ENCODE assay signal across 18 cellular contexts in genomic region chr1:178630418-178630817, GRCh38.
DNase-seq lines count a peak whose midpoint lies in the region; ATAC-seq and TF ChIP-seq lines count a peak whose summit lies in the region.
"Had no signal": no experiment of that assay in that cellular context is flagged by ENCODE, and none has a peak within 500 bp of the region (broad histone marks: within the 10 kb centered on the region; RNA-seq: fewer than 3 reads in every experiment).

No MANE protein-coding gene starts in this region.

- H3K9me2 ChIP-seq in GM23248 (ENCODE audit: insufficient read depth) (no peaks in the 10 kb centered on the region), PC-3 (replicated peaks; ENCODE audit: low read length) (no peaks in the 10 kb centered on the region)

- H3K9ac ChIP-seq in GM23248 = no peak overlapping the region
- H3K9ac ChIP-seq in PC-3 (ENCODE audit: low read length) = no peak overlapping the region

- no peaks in the 10 kb centered on the region for H4K20me1 ChIP-seq in GM23248 (ENCODE audit: insufficient read depth)
- no peaks in the 10 kb centered on the region for H4K20me1 ChIP-seq in PC-3 (ENCODE audit: low read length)

- no peak overlapping the region for H3K4me3 ChIP-seq in GM23248
- H3K4me3 ChIP-seq in fibroblast of villous mesenchyme (ENCODE audit: low read depth, low read length) = no peak overlapping the region
- H3K4me3 ChIP-seq in stomach = no peak overlapping the region
- no peak overlapping the region for H3K4me3 ChIP-seq in PC-3 (ENCODE audit: low read length)
- H3K4me3 ChIP-seq: PC-9, SJSA1 had no signal

- no TSS peak for BruUV-seq in PC-3 (replicated peaks; lab: Mats Ljungman, UMichigan)

- no peak for TF ChIP-seq EP300 in stomach (IDR thresholded peaks at IDR 0.05)

- H3K4me2 ChIP-seq in GM23248 (ENCODE audit: unreplicated experiment) (peak overlapping the region; percentile 9), PC-3 (ENCODE audit: low read length) (no peak overlapping the region)
- H3K4me2 ChIP-seq: PC-9 had no signal

- DNase-seq in GM23248 (peak; percentile 34), amniotic epithelial cell (ENCODE audit: low read depth) (peak; percentile 57), fibroblast of villous mesenchyme (ENCODE audit: low read depth) (peak; percentile 72), HK-2 (ENCODE audit: unreplicated experiment) (no peak), KG1 (lab: John Stamatoyannopoulos, UW) (no peak), stomach (no peak), PC-3 (no peak)
- DNase-seq: ACHN; Caco-2; CD4-positive, CD25-positive, alpha-beta regulatory T cell; NCI-H1417 treated with DMSO at 0.1 percent for 48 hours; NCI-H2029; NCI-H2171; NCI-H446; NCI-H69; PC-9 had no signal

- ATAC-seq in PC-3 = no peak
- ATAC-seq: HCT116 had no signal

- CTCF ChIA-PET in PC-3 (lab: Charles Lee) = no interaction called here

- H3K79me2 ChIP-seq in GM23248 (ENCODE audit: insufficient read depth) = no peaks in the 10 kb centered on the region
- no peaks in the 10 kb centered on the region for H3K79me2 ChIP-seq in PC-3 (ENCODE audit: low read length)

- intact Hi-C loops in stomach (cut with DNase I; ENCODE audit: low total_unique reads) = no loop called here
- intact Hi-C loops in PC-3 (cut with micrococcal nuclease) = no loop called here

- no peak for TF ChIP-seq POLR2A in stomach (IDR thresholded peaks at IDR 0.05)

- H3K27ac ChIP-seq in GM23248 = 0 out of 2 replicates have a peak overlapping the region, but pooled peaks have one; percentile 0
- no peak overlapping the region for H3K27ac ChIP-seq in stomach
- no peak overlapping the region for H3K27ac ChIP-seq in PC-3 (ENCODE audit: low read length)
- H3K27ac ChIP-seq: PC-9, SJSA1 had no signal

- H3K27me3 ChIP-seq in GM23248 (replicated peaks; ENCODE audit: insufficient read depth) (no peaks in the 10 kb centered on the region), stomach (no peaks in the 10 kb centered on the region), PC-3 (ENCODE audit: low read length) (no peaks in the 10 kb centered on the region)
- H3K27me3 ChIP-seq: SJSA1 had no signal

- H3K4me1 ChIP-seq in GM23248 (ENCODE audit: insufficient read depth) = peaks cover 60% of the 10 kb centered on the region
- H3K4me1 ChIP-seq in stomach = no peaks in the 10 kb centered on the region
- peaks cover 18% of the 10 kb centered on the region for H3K4me1 ChIP-seq in PC-3 (ENCODE audit: insufficient read depth, low read length)

- no peaks in the 10 kb centered on the region for H3K36me3 ChIP-seq in GM23248 (ENCODE audit: low read depth)
- no peaks in the 10 kb centered on the region for H3K36me3 ChIP-seq in stomach
- no peaks in the 10 kb centered on the region for H3K36me3 ChIP-seq in PC-3 (ENCODE audit: low read depth, low read length)
- H3K36me3 ChIP-seq: SJSA1 had no signal

- no peaks in the 10 kb centered on the region for H3K9me3 ChIP-seq in GM23248 (ENCODE audit: low read depth)
- H3K9me3 ChIP-seq in stomach = no peaks in the 10 kb centered on the region
- no peaks in the 10 kb centered on the region for H3K9me3 ChIP-seq in PC-3 (ENCODE audit: low read length)
- H3K9me3 ChIP-seq: Caco-2, SJSA1 had no signal

- H3F3A ChIP-seq in GM23248 (ENCODE audit: insufficient read depth) (peaks cover 59% of the 10 kb centered on the region), PC-3 (ENCODE audit: low read length, unreplicated experiment) (peaks cover 14% of the 10 kb centered on the region)

- H2AFZ ChIP-seq in GM23248 (no peak overlapping the region), PC-3 (ENCODE audit: low read length) (no peak overlapping the region)
- H2AFZ ChIP-seq: PC-9 had no signal

- POLR2A ChIA-PET in PC-3 (lab: Charles Lee; ENCODE audit: unreplicated experiment) = no interaction called here

- in situ Hi-C loops in GM23248 (cut with MboI) = no loop called here

- no peak for TF ChIP-seq CTCF in fibroblast of villous mesenchyme (IDR thresholded peaks at IDR 0.05; ENCODE audit: insufficient read depth, low read depth, low read length)
- TF ChIP-seq CTCF in stomach (IDR thresholded peaks at IDR 0.05) = no peak
- TF ChIP-seq CTCF in PC-3 (conservative IDR thresholded peaks at IDR 0.05; ENCODE audit: low read depth, low read length) = no peak

Comparison
In these comparisons a context has a peak if more than half of its experiments do, and no peak if none do; other contexts are left out.
1. DNase-seq: peak in GM23248 (single experiment), amniotic epithelial cell (single experiment) and fibroblast of villous mesenchyme (single experiment); none in HK-2 (single experiment), KG1 (single experiment), stomach (single experiment) and PC-3 (single experiment).